Comparison of ENCODE assay signal across 17 cellular contexts in genomic region chr15:96410175-96411055, GRCh38.
A peak's percentile ranks its signal among the peaks of the same experiment; 100 is the strongest.
DNase-seq lines count a peak whose midpoint lies in the region; ATAC-seq, FAIRE-seq and TF ChIP-seq lines count a peak whose summit lies in the region.
"Had no signal": no experiment of that assay in that cellular context is flagged by ENCODE, and none has a peak within 500 bp of the region (broad histone marks: within the 10 kb centered on the region; RNA-seq: fewer than 3 reads in every experiment).

No MANE protein-coding gene starts in this region.

- no peak for FAIRE-seq in HepG2 (lab: Jason Lieb, UNC)
- no peak for FAIRE-seq in endothelial cell of umbilical vein (lab: Jason Lieb, UNC)
- FAIRE-seq: colon, endometrium had no signal

- no peaks in the 10 kb centered on the region for H3K9me1 ChIP-seq in endothelial cell of umbilical vein (replicated peaks; ENCODE audit: control insufficient read depth, extremely low read depth, insufficient read depth, low read length)

- WGBS in HepG2 (ENCODE audit: low lambda C conversion rate), result 37% methylated on average over 14 of the region's 16 CpGs
- WGBS in right lobe of liver (ENCODE audit: insufficient coverage, low coverage, low lambda C conversion rate, missing lambda C conversion rate), result 10% methylated on average over 16 of the region's 16 CpGs

- H3K9me2 ChIP-seq in Karpas-422 (replicated peaks; ENCODE audit: insufficient read depth, low read length), result no peaks in the 10 kb centered on the region

- TF ChIP-seq POLR2A in HepG2 (IDR thresholded peaks at IDR 0.05; ENCODE audit: insufficient read depth in 1 of 2, low read depth in 2 of 2, low read length in 2 of 2) (no peak), right lobe of liver (IDR thresholded peaks at IDR 0.05) (no peak), endothelial cell of umbilical vein (IDR thresholded peaks at IDR 0.05; ENCODE audit: low read depth, low read length) (no peak)

- POLR2A ChIA-PET in HepG2 (lab: Yijun Ruan, JAX) (no interaction called here), endothelial cell of umbilical vein (lab: Charles Lee) (no interaction called here), HEK293T (lab: Yijun Ruan, JAX) (interaction anchor here (1.0 to 1.3 kb wide), 2 partner anchors 49 to 50 kb away, joined by 3 to 7 read pairs; no protein-coding TSS in a partner anchor)

- H3K9me3 Mint-ChIP-seq in neural progenitor cell, result peaks cover 2% of the 10 kb centered on the region

- no peak overlapping the region for H3K4me3 ChIP-seq in HepG2 (replicated peaks in 1 of 3; ENCODE audit: insufficient read depth in 1 of 3, low read depth in 2 of 3, low read length in 3 of 3)
- H3K4me3 ChIP-seq in right lobe of liver, result no peak overlapping the region
- peak overlapping the region in 1 of 3 experiments; percentile 49 for H3K4me3 ChIP-seq in endothelial cell of umbilical vein (replicated peaks in 1 of 3; ENCODE audit: insufficient read depth in 1 of 3, low read depth in 1 of 3, low read length in 3 of 3)
- H3K4me3 ChIP-seq in neural progenitor cell, result peak overlapping the region; percentile 39
- no peak overlapping the region for H3K4me3 ChIP-seq in Karpas-422 (ENCODE audit: low read length)

- H3F3A ChIP-seq in neural progenitor cell (ENCODE audit: low read depth), result peaks cover 43% of the 10 kb centered on the region

- no peak overlapping the region for H3K27ac ChIP-seq in HepG2 (ENCODE audit: extremely low read length, insufficient read depth, low read length)
- no peak overlapping the region for H3K27ac ChIP-seq in right lobe of liver
- no peak overlapping the region for H3K27ac ChIP-seq in endothelial cell of umbilical vein (ENCODE audit: insufficient read depth, low read depth, low read length)
- no peak overlapping the region for H3K27ac ChIP-seq in neural progenitor cell
- H3K27ac ChIP-seq in Karpas-422 (ENCODE audit: low read length), result no peak overlapping the region
- H3K27ac ChIP-seq: foreskin keratinocyte, upper lobe of right lung had no signal

- CTCF ChIA-PET in HepG2 (lab: Yijun Ruan, JAX; ENCODE audit: low intra/inter-chr PET ratio, low total read pairs), result no interaction called here
- CTCF ChIA-PET in endothelial cell of umbilical vein (lab: Charles Lee), result interaction anchor here (0.6 kb wide), 1 partner anchor 175 kb away, joined by 4 read pairs; no protein-coding TSS in a partner anchor
- CTCF ChIA-PET in HEK293T (lab: Yijun Ruan, JAX), result no interaction called here

- H3K36me3 Mint-ChIP-seq in neural progenitor cell, result no peaks in the 10 kb centered on the region
- H3K36me3 Mint-ChIP-seq: CD4-positive, CD25-positive, alpha-beta regulatory T cell had no signal

- intact Hi-C loops in HepG2 (cut with micrococcal nuclease; ENCODE audit: unreplicated experiment) (no loop called here), right lobe of liver (cut with DNase I) (no loop called here), endothelial cell of umbilical vein (cut with micrococcal nuclease) (loop anchor here (2.0 kb wide), 1 partner anchor 20 kb away; no protein-coding TSS in a partner anchor)

- BruUV-seq in HepG2 (replicated peaks; lab: Mats Ljungman, UMichigan), result no TSS peak
- no TSS peak for BruUV-seq in endothelial cell of umbilical vein (replicated peaks; lab: Mats Ljungman, UMichigan)

- no peak overlapping the region for H3K27ac Mint-ChIP-seq in neural progenitor cell

- no peak for TF ChIP-seq CTCF in HepG2 (CRISPR knock-in tag; IDR thresholded peaks at IDR 0.05)
- TF ChIP-seq CTCF in right lobe of liver (IDR thresholded peaks at IDR 0.05), result no peak
- no peak for TF ChIP-seq CTCF in endothelial cell of umbilical vein (IDR thresholded peaks at IDR 0.05; ENCODE audit: extremely low read depth in 1 of 2, insufficient read depth in 1 of 2, low read depth in 1 of 2, low read length in 2 of 2)
- TF ChIP-seq CTCF in neural progenitor cell (IDR thresholded peaks at IDR 0.05), result no peak

- no peak for TF ChIP-seq RAD21 in HepG2 (CRISPR knock-in tag; IDR thresholded peaks at IDR 0.05)

- in situ Hi-C loops in HepG2 (cut with HindIII; ENCODE audit: extremely low pct_ligation_motif_present, low pct_unique_long_range_greater_than_20kb), result no loop called here

- H3K4me1 ChIP-seq in HepG2 (ENCODE audit: insufficient read depth, low read length) (0 out of 2 replicates have a peak, but pooled peaks cover 10% of the 10 kb centered on the region), right lobe of liver (peaks cover 0 to 16% (median 3%) of the 10 kb centered on the region in 4 donors), endothelial cell of umbilical vein (ENCODE audit: control insufficient read depth, extremely low read depth, insufficient read depth, low read length) (peaks cover 8% of the 10 kb centered on the region), neural progenitor cell (peaks cover 46% of the 10 kb centered on the region), Karpas-422 (ENCODE audit: low read length) (no peaks in the 10 kb centered on the region)
- H3K4me1 ChIP-seq: foreskin keratinocyte had no signal

- H3K4me1 Mint-ChIP-seq in neural progenitor cell, result peaks cover 39% of the 10 kb centered on the region

- H3K36me3 ChIP-seq in HepG2 (replicated peaks in 1 of 2; ENCODE audit: control insufficient read depth in 1 of 2, insufficient read depth in 2 of 2, low read length in 2 of 2) (no peaks in the 10 kb centered on the region), right lobe of liver (no peaks in the 10 kb centered on the region), endothelial cell of umbilical vein (ENCODE audit: control insufficient read depth in 2 of 2, extremely low read depth in 1 of 2, insufficient read depth in 2 of 2, low read length in 2 of 2) (no peaks in the 10 kb centered on the region), neural progenitor cell (no peaks in the 10 kb centered on the region), Karpas-422 (ENCODE audit: insufficient read depth, low read length) (no peaks in the 10 kb centered on the region)
- H3K36me3 ChIP-seq: upper lobe of right lung had no signal

- DNase-seq in HepG2 (ENCODE audit: low spot score) (no peak), right lobe of liver (no peak), endothelial cell of umbilical vein (ENCODE audit: low read depth, low spot score) (peak; percentile 16), neural progenitor cell (ENCODE audit: low spot score) (peak; percentile 65), HEK293T (ENCODE audit: extremely low spot score) (no peak), Karpas-422 (no peak), NCI-H526 (lab: John Stamatoyannopoulos, UW) (no peak)
- DNase-seq: activated CD4-positive, alpha-beta T cell treated with anti-CD3 and anti-CD28 coated beads, Interleukin-2, amount 50 U/mL, for 1 hour; CD4-positive, CD25-positive, alpha-beta regulatory T cell; DMS79; foreskin keratinocyte; NCI-H1436; NCI-H2227 treated with DMSO at 0.1 percent for 48 hours; upper lobe of right lung had no signal

- H3K9ac ChIP-seq in HepG2 (ENCODE audit: insufficient read depth, low read depth, low read length) (no peak overlapping the region), endothelial cell of umbilical vein (replicated peaks; ENCODE audit: extremely low read depth, insufficient read depth, low read length) (no peak overlapping the region), neural progenitor cell (no peak overlapping the region), Karpas-422 (ENCODE audit: low read length) (no peak overlapping the region)

- H4K20me1 ChIP-seq in HepG2 (ENCODE audit: insufficient read depth, low read length), result no peaks in the 10 kb centered on the region
- H4K20me1 ChIP-seq in endothelial cell of umbilical vein (replicated peaks; ENCODE audit: control insufficient read depth, extremely low read depth, insufficient read depth, low read length), result no peaks in the 10 kb centered on the region
- peaks cover 32% of the 10 kb centered on the region for H4K20me1 ChIP-seq in neural progenitor cell (ENCODE audit: low read depth)
- no peaks in the 10 kb centered on the region for H4K20me1 ChIP-seq in Karpas-422 (ENCODE audit: insufficient read depth, low read depth, low read length)

- peak overlapping the region; percentile 78 for H3K4me3 Mint-ChIP-seq in neural progenitor cell
- H3K4me3 Mint-ChIP-seq: CD4-positive, CD25-positive, alpha-beta regulatory T cell had no signal

- peaks cover 76% of the 10 kb centered on the region for H3K27me3 Mint-ChIP-seq in neural progenitor cell (ENCODE audit: insufficient read depth, low read depth)

- dilution Hi-C loops in endothelial cell of umbilical vein (cut with MboI; ENCODE audit: extremely low pct_ligation_motif_present, low sequenced_read_pairs), result no loop called here

- no peaks in the 10 kb centered on the region for H3K9me3 ChIP-seq in HepG2 (ENCODE audit: low read length)
- H3K9me3 ChIP-seq in right lobe of liver, result no peaks in the 10 kb centered on the region
- H3K9me3 ChIP-seq in endothelial cell of umbilical vein (replicated peaks; ENCODE audit: control insufficient read depth, insufficient read depth, low read length), result no peaks in the 10 kb centered on the region
- no peaks in the 10 kb centered on the region for H3K9me3 ChIP-seq in neural progenitor cell (ENCODE audit: low read depth)
- H3K9me3 ChIP-seq in Karpas-422 (ENCODE audit: low read length), result peaks cover 10% of the 10 kb centered on the region
- H3K9me3 ChIP-seq: upper lobe of right lung had no signal

- peaks cover 10 to 63% of the 10 kb centered on the region in 2 experiments for H3K27me3 ChIP-seq in HepG2 (ENCODE audit: control insufficient read depth in 1 of 2, insufficient read depth in 2 of 2, low read length in 2 of 2)
- peaks cover 14 to 45% of the 10 kb centered on the region in 2 donors for H3K27me3 ChIP-seq in right lobe of liver
- peaks cover 30 to 49% of the 10 kb centered on the region in 2 experiments for H3K27me3 ChIP-seq in endothelial cell of umbilical vein (ENCODE audit: control insufficient read depth in 2 of 2, insufficient read depth in 2 of 2, low read length in 2 of 2)
- H3K27me3 ChIP-seq in neural progenitor cell, result peaks cover 100% of the 10 kb centered on the region
- H3K27me3 ChIP-seq in Karpas-422 (ENCODE audit: low read length), result no peaks in the 10 kb centered on the region

- no peak for TF ChIP-seq EP300 in HepG2 (IDR thresholded peaks at IDR 0.05; ENCODE audit: low read depth in 2 of 2, low read length in 2 of 2)
- no peak for TF ChIP-seq EP300 in HepG2 (CRISPR knock-in tag; IDR thresholded peaks at IDR 0.05; ENCODE audit: borderline replicate concordance)

- no peak overlapping the region; the same call in 1 of the 2 replicates for H3K4me2 ChIP-seq in HepG2 (ENCODE audit: low read depth, low read length)
- H3K4me2 ChIP-seq in endothelial cell of umbilical vein (ENCODE audit: insufficient read depth, low read length), result peak overlapping the region; percentile 82
- H3K4me2 ChIP-seq in neural progenitor cell, result peak overlapping the region; percentile 75
- no peak overlapping the region for H3K4me2 ChIP-seq in Karpas-422 (ENCODE audit: low read depth, low read length, poor library complexity, severe bottlenecking)

- no peak for ATAC-seq in HepG2
- ATAC-seq in right lobe of liver, result no peak
- no peak for ATAC-seq in HG03460 (IDR thresholded peaks at IDR 0.05; ENCODE audit: unreplicated experiment)
- ATAC-seq: upper lobe of right lung had no signal

- H2AFZ ChIP-seq in HepG2 (ENCODE audit: low read length) (no peak overlapping the region), endothelial cell of umbilical vein (ENCODE audit: low read depth, low read length) (no peak overlapping the region), neural progenitor cell (replicated peaks) (no peak overlapping the region), Karpas-422 (ENCODE audit: low read length) (no peak overlapping the region)

- H3K79me2 ChIP-seq in HepG2 (ENCODE audit: insufficient read depth, low read length) (no peaks in the 10 kb centered on the region), endothelial cell of umbilical vein (ENCODE audit: control insufficient read depth, insufficient read depth, low read length) (no peaks in the 10 kb centered on the region), neural progenitor cell (ENCODE audit: low read depth) (no peaks in the 10 kb centered on the region), Karpas-422 (ENCODE audit: low read length) (no peaks in the 10 kb centered on the region)

Comparison
In these comparisons a context has a peak if more than half of its experiments do, and no peak if none do; other contexts are left out.
1. DNase-seq: peak in endothelial cell of umbilical vein (single experiment) and neural progenitor cell (single experiment); none in HepG2 (single experiment), right lobe of liver (0 of 3), HEK293T (single experiment), Karpas-422 (single experiment) and NCI-H526 (0 of 2).
2. H3K4me2 ChIP-seq: peak in endothelial cell of umbilical vein (single experiment) and neural progenitor cell (single experiment); none in HepG2 (single experiment) and Karpas-422 (single experiment).